Comparison of ENCODE assay signal across 18 cellular contexts in genomic region chr12:15834575-15834974, GRCh38. TPM values are rescaled to one million over a fixed set of nuclear protein-coding genes. Genes with fewer than 3 reads are reported as not detected.
DNase-seq lines count a peak whose midpoint lies in the region; ATAC-seq and TF ChIP-seq lines count a peak whose summit lies in the region.
"Had no signal": no experiment of that assay in that cellular context is flagged by ENCODE, and none has a peak within 500 bp of the region (broad histone marks: within the 10 kb centered on the region; RNA-seq: fewer than 3 reads in every experiment).

No MANE protein-coding gene starts in this region.

- no peaks in the 10 kb centered on the region for H3K79me2 ChIP-seq in trophoblast cell (ENCODE audit: control insufficient read depth, insufficient read depth, low read length, poor library complexity)

- H3K4me3 Mint-ChIP-seq in immature natural killer cell, result no peak overlapping the region

- ATAC-seq in aorta (ENCODE audit: low FRiP score), result no peak

- no peak overlapping the region for H3K4me2 ChIP-seq in trophoblast cell (ENCODE audit: low read length)

- H3K4me1 ChIP-seq in trophoblast cell (ENCODE audit: control insufficient read depth in 1 of 2, insufficient read depth in 2 of 2, low read length in 2 of 2), result no peaks in the 10 kb centered on the region
- peaks cover 0 to 3% of the 10 kb centered on the region in 2 donors for H3K4me1 ChIP-seq in aorta (ENCODE audit: control insufficient read depth in 1 of 2, insufficient read depth in 2 of 2, low read length in 2 of 2)
- H3K4me1 ChIP-seq: HAP-1 had no signal

- intact Hi-C loops in aorta (cut with DNase I), result no loop called here

- DNase-seq in KBM-7 (peak; percentile 14), cardiac fibroblast (ENCODE audit: low read depth in 2 of 2) (peak; percentile 31 to 47), fibroblast of the conjunctiva (ENCODE audit: low read depth) (peak; percentile 17), trophoblast cell (peak; percentile 27 to 87), aorta (no peak), immature natural killer cell (no peak), GF-D8 (lab: John Stamatoyannopoulos, UW) (no peak)
- DNase-seq: ACHN; COR-L47; MV-4-11; NCI-H1436; NCI-H2029; NCI-H2171; NCI-H446; NCI-H69; NK-92 treated with Interleukin-12 subunit alpha and Interleukin-12 subunit beta, amount 100 ng/mL, for 24 hours; SIG-M5 had no signal

- no peak overlapping the region for H2BK120ac ChIP-seq in trophoblast cell (ENCODE audit: insufficient read depth, low read length, poor library complexity)

- H3K23ac ChIP-seq in trophoblast cell (ENCODE audit: low read length), result no peak overlapping the region

- H3K27ac Mint-ChIP-seq in immature natural killer cell, result no peak overlapping the region

- in situ Hi-C loops in KBM-7 (cut with MboI; ENCODE audit: low pct_unique_long_range_greater_than_20kb, low sequenced_read_pairs), result no loop called here

- no peak overlapping the region for H3K4ac ChIP-seq in trophoblast cell (ENCODE audit: low read depth, low read length)

- no peak overlapping the region for H2AK5ac ChIP-seq in trophoblast cell (ENCODE audit: low read length)

- H3K36me3 ChIP-seq in trophoblast cell (ENCODE audit: control insufficient read depth in 1 of 2, insufficient read depth in 2 of 2, low read length in 2 of 2) (no peaks in the 10 kb centered on the region), aorta (ENCODE audit: control insufficient read depth in 1 of 2, insufficient read depth in 2 of 2, low read length in 1 of 2) (no peaks in the 10 kb centered on the region)
- H3K36me3 ChIP-seq: HAP-1 had no signal

- H3K27me3 Mint-ChIP-seq in immature natural killer cell (ENCODE audit: low read depth in 3 of 3), result peaks cover 6 to 7% (median 6%) of the 10 kb centered on the region in 3 donors

- no peak overlapping the region for H4K91ac ChIP-seq in trophoblast cell (ENCODE audit: low read depth, low read length)

- H2BK5ac ChIP-seq in trophoblast cell (ENCODE audit: low read depth, low read length, poor library complexity), result no peak overlapping the region

- no peak overlapping the region for H3K18ac ChIP-seq in trophoblast cell (ENCODE audit: low read length)

- H3K36me3 Mint-ChIP-seq in immature natural killer cell, result no peaks in the 10 kb centered on the region

- no peak overlapping the region for H2AFZ ChIP-seq in trophoblast cell (ENCODE audit: insufficient read depth, low read length, poor library complexity)

- H4K8ac ChIP-seq in trophoblast cell (ENCODE audit: low read depth, low read length), result no peak overlapping the region

- H2BK12ac ChIP-seq in trophoblast cell (ENCODE audit: low read length), result no peak overlapping the region

- H3K4me3 ChIP-seq in cardiac fibroblast (replicated peaks in 1 of 2; ENCODE audit: low read depth in 2 of 2, low read length in 2 of 2) (no peak overlapping the region), trophoblast cell (ENCODE audit: low read depth, low read length) (no peak overlapping the region), aorta (ENCODE audit: low read length in 2 of 2) (no peak overlapping the region)
- H3K4me3 ChIP-seq: HAP-1 had no signal

- no peaks in the 10 kb centered on the region for H3K4me1 Mint-ChIP-seq in immature natural killer cell

- no peak overlapping the region for H3K27ac ChIP-seq in trophoblast cell (ENCODE audit: low read depth, low read length)
- H3K27ac ChIP-seq in aorta (ENCODE audit: low read depth in 1 of 2, low read length in 2 of 2), result no peak overlapping the region

- WGBS in trophoblast cell (ENCODE audit: extremely low coverage, insufficient coverage, insufficient read length), result no CpG with 5 or more reads among the region's 4 CpGs
- WGBS in aorta, 2 donors, result 92% methylated on average over 4 of the region's 4 CpGs

- no peak for TF ChIP-seq CTCF in cardiac fibroblast (IDR thresholded peaks at IDR 0.05; ENCODE audit: low read depth, low read length)

- H3K9me3 ChIP-seq in trophoblast cell (ENCODE audit: insufficient read depth, low read depth, low read length), result no peaks in the 10 kb centered on the region
- no peaks in the 10 kb centered on the region for H3K9me3 ChIP-seq in aorta (ENCODE audit: control insufficient read depth, low read length)
- H3K9me3 ChIP-seq: HAP-1 had no signal

- H3K9me3 Mint-ChIP-seq in immature natural killer cell, result no peaks in the 10 kb centered on the region

- no peaks in the 10 kb centered on the region for H3K79me1 ChIP-seq in trophoblast cell (ENCODE audit: low read length)

- H3K27me3 ChIP-seq in trophoblast cell (ENCODE audit: insufficient read depth, low read length) (no peaks in the 10 kb centered on the region), aorta (ENCODE audit: control insufficient read depth in 1 of 2, insufficient read depth in 2 of 2, low read length in 1 of 2) (no peaks in the 10 kb centered on the region)

- H3K14ac ChIP-seq in trophoblast cell (ENCODE audit: low read length), result no peak overlapping the region

- H4K12ac ChIP-seq in trophoblast cell (ENCODE audit: low read depth, low read length), result no peak overlapping the region

- H3K9ac ChIP-seq in trophoblast cell (ENCODE audit: low read length), result no peak overlapping the region

RNA-seq across cellular contexts. Expression of gene EPS8, which starts 45.4 kb away (rescaled TPM):
- 9.0 and 9.8 TPM in 2 replicates for polyA plus RNA-seq in trophoblast cell (2013)
- total RNA-seq in aorta, result 100 to 1,000 TPM; 124 to 165 TPM
- polyA plus RNA-seq in aorta, result 100 to 1,000 TPM in 1 of 2 donors, 10 to 100 TPM in 1; 56.0 to 135 TPM
- polyA plus RNA-seq in immature natural killer cell, result 1 to 10 TPM in 2 of 3 donors, under 1 TPM in 1; 0.24 to 2.8 (median 2.0) TPM

RNA-seq across cellular contexts. Expression of gene STRAP, which starts 47.6 kb away (rescaled TPM):
- 226 and 235 TPM in 2 replicates for polyA plus RNA-seq in trophoblast cell (2013)
- total RNA-seq in aorta, result 10 to 100 TPM; 62.1 to 85.2 TPM
- 100 to 1,000 TPM in 1 of 2 donors, 10 to 100 TPM in 1; 60.2 to 120 TPM for polyA plus RNA-seq in aorta
- 100 to 1,000 TPM; 122 to 201 (median 128) TPM for polyA plus RNA-seq in immature natural killer cell

Comparison
In these comparisons a context has a peak if more than half of its experiments do, and no peak if none do; other contexts are left out.
1. DNase-seq: peak in KBM-7 (single experiment), cardiac fibroblast (2 of 2), fibroblast of the conjunctiva (single experiment) and trophoblast cell (2 of 2); none in aorta (0 of 2), immature natural killer cell (0 of 3) and GF-D8 (single experiment).
2. RNA of gene EPS8, which starts 45.4 kb away (polyA plus RNA-seq): 56.0 to 135 TPM in aorta; 0.24 to 2.8 TPM in immature natural killer cell; every median in the first group is over 10 times any median in the second.